In the genomic region with DNA sequence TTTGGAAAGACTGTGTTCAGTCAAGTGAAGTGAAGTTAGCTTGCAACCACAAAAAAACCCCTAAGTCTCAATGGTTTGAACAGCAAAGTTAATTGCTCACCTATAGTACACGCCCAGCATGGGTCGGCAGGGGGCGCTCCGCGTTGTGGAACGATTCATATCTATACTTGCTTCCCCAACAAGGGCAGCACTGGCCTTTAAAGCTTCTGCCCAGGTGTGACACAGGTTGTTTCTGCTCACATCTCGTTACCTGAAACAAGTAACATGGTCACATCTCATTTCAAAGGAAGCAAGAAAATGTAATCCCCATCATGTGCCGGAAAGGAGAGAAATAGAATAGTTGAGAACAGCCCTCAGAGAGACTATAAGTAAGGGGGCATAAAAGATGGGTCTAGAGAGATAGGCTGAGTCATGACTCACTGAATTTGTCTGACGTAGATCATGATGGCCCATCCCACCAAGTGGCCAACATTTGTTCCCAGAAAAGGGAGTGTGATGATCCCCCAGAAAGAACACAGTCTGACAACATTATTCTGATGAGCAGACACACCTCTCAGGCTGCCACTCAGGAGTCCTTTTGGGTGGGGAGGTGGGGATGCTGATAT, we compare ENCODE assay signal across 7 cellular contexts. TPM values are rescaled to one million over a fixed set of nuclear protein-coding genes. Genes with fewer than 3 reads are reported as not detected.
DNase-seq lines count a peak whose midpoint lies in the region; ATAC-seq, FAIRE-seq and TF ChIP-seq lines count a peak whose summit lies in the region.

No MANE protein-coding gene starts in this region.

- H3K4me1 ChIP-seq in left ventricle myocardium inferior = peaks cover 9% of the 10 kb centered on the region

- H3K27me3 Mint-ChIP-seq in T-cell = peaks cover 9 to 24% of the 10 kb centered on the region in 2 donors

- POLR2A ChIA-PET in T-cell (lab: Charles Lee) = no interaction called here

- ATAC-seq in T-cell (replicated peaks in 1 of 4) (peak; percentile 64 to 76 (median 74)), sciatic nerve (peak; percentile 43), HG03196 (IDR thresholded peaks at IDR 0.05; ENCODE audit: unreplicated experiment) (no peak)

- H3K4me1 Mint-ChIP-seq in T-cell = peaks cover 9 to 19% (median 10%) of the 10 kb centered on the region in 3 donors

- H3K27ac ChIP-seq in left ventricle myocardium inferior (replicated peaks) = no peak overlapping the region

- peak; percentile 87 for TF ChIP-seq CTCF in left ventricle myocardium inferior (IDR thresholded peaks at IDR 0.05; ENCODE audit: borderline replicate concordance)

- H3K9me3 Mint-ChIP-seq in T-cell = no peaks in the 10 kb centered on the region

- peak; percentile 51 for DNase-seq in GM18507 (ENCODE audit: extremely low spot score, insufficient read length, low read depth)
- DNase-seq in NCI-H1092 treated with DMSO at 0.1 percent for 48 hours (lab: John Stamatoyannopoulos, UW) = peak; percentile 61
- DNase-seq in T-cell = peak; percentile 57 to 85 (median 76)
- peak; percentile 67 for DNase-seq in activated naive CD8-positive, alpha-beta T cell treated with anti-CD3 and anti-CD28 coated beads, Interleukin-2, amount 50 U/mL, for 16 hours (ENCODE audit: low read depth, low spot score)
- peak; percentile 77 for DNase-seq in left ventricle myocardium inferior
- DNase-seq in sciatic nerve (ENCODE audit: low spot score) = peak; percentile 90

- CTCF ChIA-PET in T-cell (lab: Charles Lee) = interaction anchor here (0.6 to 3.0 kb wide), 14 partner anchors 11 to 687 kb away, joined by 3 to 15 read pairs (median 5); no protein-coding TSS in a partner anchor

- H3K4me3 Mint-ChIP-seq in T-cell = no peak overlapping the region

- H3K36me3 ChIP-seq in left ventricle myocardium inferior = no peaks in the 10 kb centered on the region

- H3K36me3 Mint-ChIP-seq in T-cell = no peaks in the 10 kb centered on the region

- H3K4me3 ChIP-seq in left ventricle myocardium inferior = no peak overlapping the region

- intact Hi-C loops in left ventricle myocardium inferior (cut with micrococcal nuclease) (loop anchor here (10.0 kb wide), 1 partner anchor 300 kb away; no protein-coding TSS in a partner anchor), sciatic nerve (cut with DNase I) (loop anchor here (5.0 kb wide), 1 partner anchor 233 kb away; no protein-coding TSS in a partner anchor)

- no peak overlapping the region for H3K27ac Mint-ChIP-seq in T-cell

- FAIRE-seq in GM18507 (lab: Jason Lieb, UNC) = peak; percentile 72

- H3K9me3 ChIP-seq in left ventricle myocardium inferior (replicated peaks) = no peaks in the 10 kb centered on the region

- H3K27me3 ChIP-seq in left ventricle myocardium inferior (ENCODE audit: low read depth) = peaks cover 45% of the 10 kb centered on the region

RNA-seq across cellular contexts. Expression of gene HNF4A, which starts 29.0 kb away (rescaled TPM):
- under 1 TPM in 3 of 5 donors, not detected in 2; 0.16 to 0.35 (median 0.32) TPM for total RNA-seq in T-cell
- not detected for total RNA-seq in left ventricle myocardium inferior
- not detected for total RNA-seq in sciatic nerve

RNA-seq across cellular contexts. Expression of gene R3HDML, which starts 47.7 kb away (rescaled TPM):
- not detected for total RNA-seq in T-cell
- not detected for total RNA-seq in left ventricle myocardium inferior
- not detected for total RNA-seq in sciatic nerve
